Comparison of ENCODE assay signal across 25 cellular contexts in genomic region chr1:55503663-55504305, GRCh38.
DNase-seq lines count a peak whose midpoint lies in the region; ATAC-seq and TF ChIP-seq lines count a peak whose summit lies in the region.
"Had no signal": no experiment of that assay in that cellular context is flagged by ENCODE, and none has a peak within 500 bp of the region (broad histone marks: within the 10 kb centered on the region; RNA-seq: fewer than 3 reads in every experiment).

No MANE protein-coding gene starts in this region.

- CTCF ChIA-PET in CD4-positive, alpha-beta T cell (lab: Charles Lee) = no interaction called here

- no peak for TF ChIP-seq POLR2A in esophagus muscularis mucosa (IDR thresholded peaks at IDR 0.05; ENCODE audit: low read depth)

- no peaks in the 10 kb centered on the region for H3K9me3 Mint-ChIP-seq in CD4-positive, alpha-beta T cell
- H3K9me3 Mint-ChIP-seq: activated B cell treated with CpG ODN at 0.5 μM for 24 hours; activated T-cell treated with anti-CD3 and anti-CD28 coated beads, Interleukin-2, amount 50 U/mL, for 24 hours; GM23338 had no signal

- H3K9me3 ChIP-seq in MG63 = no peaks in the 10 kb centered on the region
- no peaks in the 10 kb centered on the region for H3K9me3 ChIP-seq in esophagus muscularis mucosa
- no peaks in the 10 kb centered on the region for H3K9me3 ChIP-seq in mucosa of descending colon
- no peaks in the 10 kb centered on the region for H3K9me3 ChIP-seq in CD4-positive, alpha-beta T cell (ENCODE audit: control insufficient read depth, low read length)
- H3K9me3 ChIP-seq: ovary, uterus had no signal

- H3K27ac ChIP-seq in ACC112 (ENCODE audit: low read depth, low read length) = peak overlapping the region; percentile 50
- H3K27ac ChIP-seq in esophagus muscularis mucosa (replicated peaks in 1 of 4) = peak overlapping the region; percentile 28 to 66 (median 48)
- no peak overlapping the region for H3K27ac ChIP-seq in CD4-positive, alpha-beta T cell (ENCODE audit: low read depth, low read length)
- H3K27ac ChIP-seq: ovary had no signal

- POLR2A ChIA-PET in CD4-positive, alpha-beta T cell (lab: Charles Lee) = no interaction called here

- H3K4me1 Mint-ChIP-seq in CD4-positive, alpha-beta T cell (ENCODE audit: low read depth) = no peaks in the 10 kb centered on the region
- H3K4me1 Mint-ChIP-seq: activated B cell treated with CpG ODN at 0.5 μM for 24 hours, GM23338, naive B cell had no signal

- no peaks in the 10 kb centered on the region for H3K27me3 ChIP-seq in ACC112 (ENCODE audit: insufficient read depth, low read length)
- no peaks in the 10 kb centered on the region for H3K27me3 ChIP-seq in MG63
- H3K27me3 ChIP-seq in esophagus muscularis mucosa = no peaks in the 10 kb centered on the region
- H3K27me3 ChIP-seq in CD4-positive, alpha-beta T cell (ENCODE audit: control insufficient read depth, insufficient read depth, low read length) = peaks cover 10% of the 10 kb centered on the region
- H3K27me3 ChIP-seq: ovary, uterus had no signal

- peak overlapping the region; percentile 20; the same call in 1 of the 2 replicates for H3K4me3 ChIP-seq in ACC112 (ENCODE audit: low read depth, low read length)
- no peak overlapping the region for H3K4me3 ChIP-seq in MG63
- H3K4me3 ChIP-seq in esophagus muscularis mucosa = no peak overlapping the region
- H3K4me3 ChIP-seq in mucosa of descending colon = no peak overlapping the region
- H3K4me3 ChIP-seq: GM23338, ovary, uterus had no signal

- no peaks in the 10 kb centered on the region for H3K36me3 Mint-ChIP-seq in CD4-positive, alpha-beta T cell (ENCODE audit: low read depth)
- H3K36me3 Mint-ChIP-seq: naive B cell had no signal

- H3K36me3 ChIP-seq in ACC112 (ENCODE audit: insufficient read depth, low read length) (no peaks in the 10 kb centered on the region), MG63 (no peaks in the 10 kb centered on the region), esophagus muscularis mucosa (no peaks in the 10 kb centered on the region), mucosa of descending colon (ENCODE audit: low read depth) (no peaks in the 10 kb centered on the region)
- H3K36me3 ChIP-seq: ovary, uterus had no signal

- TF ChIP-seq CTCF in esophagus muscularis mucosa (IDR thresholded peaks at IDR 0.05) (no peak), mucosa of descending colon (IDR thresholded peaks at IDR 0.05) (no peak)
- no peak for TF ChIP-seq CTCF in CD4-positive, alpha-beta T cell (IDR thresholded peaks at IDR 0.05)

- H3K27ac Mint-ChIP-seq in CD4-positive, alpha-beta T cell = no peak overlapping the region
- H3K27ac Mint-ChIP-seq: activated B cell treated with CpG ODN at 0.5 μM for 24 hours; activated T-cell treated with anti-CD3 and anti-CD28 coated beads, Interleukin-2, amount 50 U/mL, for 24 hours; GM23338; naive B cell had no signal

- peak overlapping the region; percentile 72 for H2AFZ ChIP-seq in ACC112 (ENCODE audit: low read length, unreplicated experiment)
- H2AFZ ChIP-seq: GM23338 had no signal

- no peaks in the 10 kb centered on the region for H3K79me2 ChIP-seq in ACC112 (ENCODE audit: control insufficient read depth, insufficient read depth, low read length, unreplicated experiment)

- H3K4me3 Mint-ChIP-seq in CD4-positive, alpha-beta T cell = no peak overlapping the region
- H3K4me3 Mint-ChIP-seq: activated B cell treated with CpG ODN at 0.5 μM for 24 hours; activated T-cell treated with anti-CD3 and anti-CD28 coated beads, Interleukin-2, amount 50 U/mL, for 24 hours; GM23338; naive B cell had no signal

- peak; percentile 15 for ATAC-seq in mucosa of descending colon
- no peak for ATAC-seq in GM18873 (IDR thresholded peaks at IDR 0.05; ENCODE audit: low FRiP score, unreplicated experiment)
- no peak for ATAC-seq in CD4-positive, alpha-beta T cell (ENCODE audit: poor library complexity)
- ATAC-seq: GM23338 had no signal

- peaks cover 31% of the 10 kb centered on the region for H3K27me3 Mint-ChIP-seq in CD4-positive, alpha-beta T cell

- no peak for TF ChIP-seq EP300 in esophagus muscularis mucosa (IDR thresholded peaks at IDR 0.05)

- intact Hi-C loops in esophagus muscularis mucosa (cut with DNase I) = no loop called here
- intact Hi-C loops in mucosa of descending colon (cut with DNase I, micrococcal nuclease) = no loop called here
- intact Hi-C loops in CD4-positive, alpha-beta T cell (cut with DNase I, micrococcal nuclease) = no loop called here

- 5% methylated on average over 2 of the region's 2 CpGs for WGBS in esophagus muscularis mucosa

- peaks cover 35% of the 10 kb centered on the region for H3K4me1 ChIP-seq in ACC112 (ENCODE audit: control insufficient read depth, insufficient read depth, low read length, unreplicated experiment)
- H3K4me1 ChIP-seq in esophagus muscularis mucosa = peaks cover 0 to 38% (median 29%) of the 10 kb centered on the region in 4 donors
- peaks cover 45% of the 10 kb centered on the region for H3K4me1 ChIP-seq in mucosa of descending colon (ENCODE audit: low read depth)
- H3K4me1 ChIP-seq: uterus had no signal

- DNase-seq in MG63 (peak; percentile 26), esophagus muscularis mucosa (ENCODE audit: extremely low spot score) (no peak), mucosa of descending colon (no peak), Kasumi-1 (lab: John Stamatoyannopoulos, UW) (no peak), NCI-H2081 (lab: John Stamatoyannopoulos, UW) (no peak)
- no peak for DNase-seq in CD4-positive, alpha-beta T cell
- DNase-seq: activated B cell treated with CpG ODN at 0.5 μM for 24 hours; activated CD4-positive, alpha-beta T cell treated with anti-CD3 and anti-CD28 coated beads, Interleukin-2, amount 50 U/mL, for 48 hours; activated naive CD4-positive, alpha-beta T cell; activated T-cell treated with anti-CD3 and anti-CD28 coated beads, Interleukin-2, amount 50 U/mL, for 24 hours; anterior cingulate cortex; C1 segment of cervical spinal cord; KBM-7; kidney; naive B cell; NCI-H1048; NCI-H2029; NK-92 treated with Interleukin-12 subunit alpha and Interleukin-12 subunit beta, amount 100 ng/mL, for 24 hours; ovary; stimulated activated CD8-positive, alpha-beta memory T cell treated with anti-CD3 and anti-CD28 coated beads, Interleukin-4, amount 100 ng/mL, for 48 hours; T-helper 2 cell; uterus had no signal
